In genomic region chr5:43043400-43043756, GRCh38 we compare ENCODE assay signal across 8 cellular contexts. TPM values are rescaled to one million over a fixed set of nuclear protein-coding genes. Genes with fewer than 3 reads are reported as not detected.
DNase-seq lines count a peak whose midpoint lies in the region; ATAC-seq and TF ChIP-seq lines count a peak whose summit lies in the region.

No MANE protein-coding gene starts in this region.

- POLR2A ChIA-PET in BJ (lab: Charles Lee): no interaction called here

- peaks cover 46 to 53% of the 10 kb centered on the region in 2 donors for H3K4me1 Mint-ChIP-seq in natural killer cell treated with Interleukin-12 subunit alpha and Interleukin-12 subunit beta and Interleukin-15 and Interleukin-18, amount 100 ng/mL, for 72 hours (ENCODE audit: low read depth in 2 of 2)

- H3K4me3 ChIP-seq in BJ (ENCODE audit: low read depth, low read length) (peak overlapping the region; percentile 52), coronary artery (peak overlapping the region; percentile 84)

- H3K36me3 Mint-ChIP-seq in natural killer cell treated with Interleukin-12 subunit alpha and Interleukin-12 subunit beta and Interleukin-15 and Interleukin-18, amount 100 ng/mL, for 72 hours: no peaks in the 10 kb centered on the region

- no peak for TF ChIP-seq CTCF in BJ (IDR thresholded peaks at IDR 0.05; ENCODE audit: insufficient read depth, low read depth, low read length)
- no peak for TF ChIP-seq CTCF in coronary artery (IDR thresholded peaks at IDR 0.05)

- peak overlapping the region; percentile 96 for H3K4me3 Mint-ChIP-seq in natural killer cell treated with Interleukin-12 subunit alpha and Interleukin-12 subunit beta and Interleukin-15 and Interleukin-18, amount 100 ng/mL, for 72 hours

- peak overlapping the region; percentile 92 to 98 for H3K27ac Mint-ChIP-seq in natural killer cell treated with Interleukin-12 subunit alpha and Interleukin-12 subunit beta and Interleukin-15 and Interleukin-18, amount 100 ng/mL, for 72 hours

- H3K36me3 ChIP-seq in BJ (ENCODE audit: control insufficient read depth, insufficient read depth, low read length): no peaks in the 10 kb centered on the region
- no peaks in the 10 kb centered on the region for H3K36me3 ChIP-seq in KOPT-K1 (ENCODE audit: insufficient read depth, low read length)

- no peaks in the 10 kb centered on the region for H3K9me3 Mint-ChIP-seq in natural killer cell treated with Interleukin-12 subunit alpha and Interleukin-12 subunit beta and Interleukin-15 and Interleukin-18, amount 100 ng/mL, for 72 hours

- H3K27me3 ChIP-seq in BJ (ENCODE audit: control insufficient read depth, insufficient read depth, low read length): no peaks in the 10 kb centered on the region

- H3K27me3 Mint-ChIP-seq in natural killer cell treated with Interleukin-12 subunit alpha and Interleukin-12 subunit beta and Interleukin-15 and Interleukin-18, amount 100 ng/mL, for 72 hours: no peaks in the 10 kb centered on the region

- no peaks in the 10 kb centered on the region for H3K9me3 ChIP-seq in KOPT-K1 (ENCODE audit: insufficient read depth, low read length, poor library complexity, severe bottlenecking)

- DNase-seq in BJ (ENCODE audit: low read depth) (no peak), coronary artery (ENCODE audit: low spot score) (no peak), MV-4-11 (lab: John Stamatoyannopoulos, UW) (no peak), amygdala (lab: John Stamatoyannopoulos, UW) (no peak), DMS 273 treated with DMSO at 0.1 percent for 48 hours (lab: John Stamatoyannopoulos, UW) (no peak)
- no peak for DNase-seq in natural killer cell treated with Interleukin-12 subunit alpha and Interleukin-12 subunit beta and Interleukin-15 and Interleukin-18, amount 100 ng/mL, for 72 hours (ENCODE audit: low spot score)

- no peak for ATAC-seq in natural killer cell treated with Interleukin-12 subunit alpha and Interleukin-12 subunit beta and Interleukin-15 and Interleukin-18, amount 100 ng/mL, for 72 hours
- ATAC-seq in esophagus mucosa: no peak

- H3K27ac ChIP-seq in KOPT-K1 (ENCODE audit: low read depth, low read length, poor library complexity, severe bottlenecking): peak overlapping the region; percentile 96
- peak overlapping the region; percentile 91 to 98 for H3K27ac ChIP-seq in coronary artery

- CTCF ChIA-PET in BJ (lab: Yijun Ruan, JAX): interaction anchor here (1.0 to 7.7 kb wide), 3 partner anchors 13 to 133 kb away, joined by 3 to 95 read pairs (median 3); no protein-coding TSS in a partner anchor

RNA-seq across cellular contexts. Expression of gene ANXA2R, which starts 3.3 kb away (rescaled TPM):
- polyA plus RNA-seq in BJ (2011; rRNA removed): 0.53 and 0.74 TPM in 2 replicates
- 2.4 and 3.0 TPM in 2 replicates for polyA minus RNA-seq in BJ (2011; rRNA and poly(A)+ RNA removed)
- 1 to 10 TPM; 4.8 to 6.9 TPM for total RNA-seq in natural killer cell treated with Interleukin-12 subunit alpha and Interleukin-12 subunit beta and Interleukin-15 and Interleukin-18, amount 100 ng/mL, for 72 hours
- total RNA-seq in esophagus mucosa: 1.8 TPM
